8 cellular contexts compared by ENCODE assay signal in the genomic region with DNA sequence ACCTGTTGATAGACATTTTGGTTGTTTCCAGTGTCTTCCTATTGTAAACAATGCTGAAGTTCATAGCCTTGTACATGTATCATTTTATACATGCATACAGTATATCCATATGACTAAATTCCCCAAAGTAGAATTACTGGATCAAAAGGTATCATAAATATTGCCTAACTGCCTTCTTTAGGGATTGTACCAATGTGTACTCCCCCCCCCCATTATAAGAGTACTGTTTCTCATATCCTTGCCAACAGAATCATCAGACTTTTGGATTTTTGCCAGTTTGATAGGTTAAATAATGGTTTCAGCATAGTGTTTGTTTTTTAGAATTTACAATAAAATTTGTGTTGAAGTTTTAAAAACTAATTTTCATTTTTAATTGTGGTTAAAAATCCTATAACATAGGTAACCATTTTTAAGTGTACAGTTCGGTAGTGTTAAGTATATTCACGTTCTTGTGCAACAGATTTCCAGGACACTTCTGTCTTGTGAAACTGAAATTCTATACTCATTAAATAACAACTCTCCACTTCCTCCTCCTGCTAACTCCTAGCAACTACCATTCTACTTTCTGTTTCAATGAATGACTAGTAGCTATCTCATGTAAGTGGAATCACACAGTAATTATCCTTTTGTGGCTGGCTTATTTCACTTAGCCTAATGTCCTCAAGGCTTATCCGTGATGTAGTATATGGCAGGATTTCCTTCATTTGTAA. TPM values are rescaled to one million over a fixed set of nuclear protein-coding genes. Genes with fewer than 3 reads are reported as not detected.
DNase-seq lines count a peak whose midpoint lies in the region; ATAC-seq and TF ChIP-seq lines count a peak whose summit lies in the region.

No MANE protein-coding gene starts in this region.

- H3K36me3 Mint-ChIP-seq in stimulated activated effector memory CD8-positive, alpha-beta T cell treated with anti-CD3 and anti-CD28 coated beads, Interleukin-12 subunit alpha, Interleukin-12 subunit beta, amount 100 ng/mL, for 72 hours = no peaks in the 10 kb centered on the region

- no peak overlapping the region for H3K27ac Mint-ChIP-seq in stimulated activated effector memory CD8-positive, alpha-beta T cell treated with anti-CD3 and anti-CD28 coated beads, Interleukin-12 subunit alpha, Interleukin-12 subunit beta, amount 100 ng/mL, for 72 hours

- DNase-seq in DMS53 treated with DMSO at 0.1 percent for 48 hours (lab: John Stamatoyannopoulos, UW; ENCODE audit: unreplicated experiment) (peak; percentile 90), NCI-H69 (lab: John Stamatoyannopoulos, UW) (peak; percentile 97), epithelial cell of proximal tubule (ENCODE audit: low read depth) (peak; percentile 90)
- no peak for DNase-seq in stimulated activated effector memory CD8-positive, alpha-beta T cell treated with anti-CD3 and anti-CD28 coated beads, Interleukin-12 subunit alpha, Interleukin-12 subunit beta, amount 100 ng/mL, for 72 hours (ENCODE audit: low spot score in 2 of 2)
- DNase-seq in central memory CD4-positive, alpha-beta T cell = no peak
- no peak for DNase-seq in activated CD4-positive, alpha-beta T cell treated with anti-CD3 and anti-CD28 coated beads for 1 hour

- H3K4me3 ChIP-seq in epithelial cell of proximal tubule (ENCODE audit: low read depth, low read length) = no peak overlapping the region

- no peak overlapping the region for H3K4me3 Mint-ChIP-seq in stimulated activated effector memory CD8-positive, alpha-beta T cell treated with anti-CD3 and anti-CD28 coated beads, Interleukin-12 subunit alpha, Interleukin-12 subunit beta, amount 100 ng/mL, for 72 hours

- peak; percentile 94 for ATAC-seq in GM19452 (IDR thresholded peaks at IDR 0.05; ENCODE audit: unreplicated experiment)
- ATAC-seq in HG03439 (IDR thresholded peaks at IDR 0.05; ENCODE audit: unreplicated experiment) = peak; percentile 96
- ATAC-seq in stimulated activated effector memory CD8-positive, alpha-beta T cell treated with anti-CD3 and anti-CD28 coated beads, Interleukin-12 subunit alpha, Interleukin-12 subunit beta, amount 100 ng/mL, for 72 hours = peak; percentile 79

- H3K4me1 Mint-ChIP-seq in stimulated activated effector memory CD8-positive, alpha-beta T cell treated with anti-CD3 and anti-CD28 coated beads, Interleukin-12 subunit alpha, Interleukin-12 subunit beta, amount 100 ng/mL, for 72 hours = peaks cover 6% of the 10 kb centered on the region

- no peaks in the 10 kb centered on the region for H3K9me3 Mint-ChIP-seq in stimulated activated effector memory CD8-positive, alpha-beta T cell treated with anti-CD3 and anti-CD28 coated beads, Interleukin-12 subunit alpha, Interleukin-12 subunit beta, amount 100 ng/mL, for 72 hours

- no peak for TF ChIP-seq CTCF in epithelial cell of proximal tubule (conservative IDR thresholded peaks at IDR 0.05; ENCODE audit: low read depth, low read length)

RNA-seq across cellular contexts. Expression of a gene that starts 30.8 kb away (rescaled TPM):
- total RNA-seq in epithelial cell of proximal tubule = 14.5 and 20.0 TPM in 2 replicates

Comparison
In these comparisons a context has a peak if more than half of its experiments do, and no peak if none do; other contexts are left out.
1. DNase-seq: peak in DMS53 treated with DMSO at 0.1 percent for 48 hours (single experiment), NCI-H69 (single experiment) and epithelial cell of proximal tubule (single experiment); none in stimulated activated effector memory CD8-positive, alpha-beta T cell treated with anti-CD3 and anti-CD28 coated beads, Interleukin-12 subunit alpha, Interleukin-12 subunit beta, amount 100 ng/mL, for 72 hours (0 of 2), central memory CD4-positive, alpha-beta T cell (single experiment) and activated CD4-positive, alpha-beta T cell treated with anti-CD3 and anti-CD28 coated beads for 1 hour (single experiment).
2. Peak in every context shown above with its lines, with median percentiles within 50 percentile points of each other: ATAC-seq.